17 cellular contexts compared by ENCODE assay signal in genomic region chr12:4723226-4723625, GRCh38. TPM values are rescaled to one million over a fixed set of nuclear protein-coding genes. Genes with fewer than 3 reads are reported as not detected.
DNase-seq lines count a peak whose midpoint lies in the region; ATAC-seq and TF ChIP-seq lines count a peak whose summit lies in the region.
"Had no signal": no experiment of that assay in that cellular context is flagged by ENCODE, and none has a peak within 500 bp of the region (broad histone marks: within the 10 kb centered on the region; RNA-seq: fewer than 3 reads in every experiment).

No MANE protein-coding gene starts in this region.

- ATAC-seq in mucosa of descending colon, result peak; percentile 52
- ATAC-seq: HepG2 had no signal

- H3K9ac ChIP-seq in HUES6 (ENCODE audit: low read length), result peak overlapping the region; percentile 72
- no peak overlapping the region for H3K9ac ChIP-seq in colonic mucosa (ENCODE audit: low read depth in 2 of 2, low read length in 2 of 2)
- H3K9ac ChIP-seq: BLaER1 treated with 17β-estradiol and CSF1 and Interleukin-3, amounts not matched to agents 10 nM and 100 nM had no signal

- H3K4me3 ChIP-seq in HUES6 (ENCODE audit: low read depth, low read length) (no peak overlapping the region), colonic mucosa (no peak overlapping the region), mucosa of descending colon (no peak overlapping the region), transverse colon (no peak overlapping the region)
- H3K4me3 ChIP-seq: BLaER1 treated with 17β-estradiol and CSF1 and Interleukin-3, amounts not matched to agents 10 nM and 100 nM; HAP-1 had no signal

- in situ Hi-C loops in transverse colon (cut with MboI; ENCODE audit: low pct_ligation_motif_present in 1 of 4, low pct_unique_long_range_greater_than_20kb in 1 of 4, low sequenced_read_pairs in 3 of 4), result no loop called here

- H3K9me3 ChIP-seq in HUES6 (ENCODE audit: control insufficient read depth, insufficient read depth, low read depth, low read length), result no peaks in the 10 kb centered on the region
- H3K9me3 ChIP-seq in colonic mucosa, result no peaks in the 10 kb centered on the region
- H3K9me3 ChIP-seq in mucosa of descending colon, result no peaks in the 10 kb centered on the region
- H3K9me3 ChIP-seq in transverse colon, result no peaks in the 10 kb centered on the region
- H3K9me3 ChIP-seq: BLaER1 treated with 17β-estradiol and CSF1 and Interleukin-3, amounts not matched to agents 10 nM and 100 nM; HAP-1 had no signal

- TF ChIP-seq POLR2A in transverse colon (IDR thresholded peaks at IDR 0.05), result no peak

- intact Hi-C loops in colonic mucosa (cut with DNase I), result no loop called here
- intact Hi-C loops in mucosa of descending colon (cut with DNase I, micrococcal nuclease), result no loop called here
- intact Hi-C loops in transverse colon (cut with DNase I; ENCODE audit: low total_unique reads), result no loop called here

- H3K27me3 ChIP-seq in HUES6 (ENCODE audit: control insufficient read depth, insufficient read depth, low read length) (no peaks in the 10 kb centered on the region), colonic mucosa (no peaks in the 10 kb centered on the region), transverse colon (no peaks in the 10 kb centered on the region)
- H3K27me3 ChIP-seq: BLaER1 treated with 17β-estradiol and CSF1 and Interleukin-3, amounts not matched to agents 10 nM and 100 nM had no signal

- peaks cover 13% of the 10 kb centered on the region; the same call in 1 of the 2 replicates for H3K36me3 ChIP-seq in HUES6 (ENCODE audit: control insufficient read depth, insufficient read depth, low read length)
- no peaks in the 10 kb centered on the region for H3K36me3 ChIP-seq in colonic mucosa
- H3K36me3 ChIP-seq in mucosa of descending colon (ENCODE audit: low read depth), result no peaks in the 10 kb centered on the region
- H3K36me3 ChIP-seq in transverse colon, result no peaks in the 10 kb centered on the region
- H3K36me3 ChIP-seq: BLaER1 treated with 17β-estradiol and CSF1 and Interleukin-3, amounts not matched to agents 10 nM and 100 nM; HAP-1 had no signal

- 79 to 93% methylated on average over 2 to 3 of the region's 3 CpGs for WGBS in transverse colon (ENCODE audit: low coverage in 1 of 2), 2 donors

- H3K4me1 ChIP-seq in HUES6 (ENCODE audit: control insufficient read depth, insufficient read depth, low read length) (peaks cover 44% of the 10 kb centered on the region), colonic mucosa (no peaks in the 10 kb centered on the region), mucosa of descending colon (ENCODE audit: low read depth) (peaks cover 10% of the 10 kb centered on the region), transverse colon (peaks cover 0 to 15% (median 11%) of the 10 kb centered on the region in 4 donors)
- H3K4me1 ChIP-seq: BLaER1 treated with 17β-estradiol and CSF1 and Interleukin-3, amounts not matched to agents 10 nM and 100 nM had no signal

- DNase-seq in colonic mucosa, result peak; percentile 71
- peak; percentile 46 to 69 (median 62) for DNase-seq in mucosa of descending colon
- peak; percentile 44 for DNase-seq in transverse colon
- DNase-seq in retina, result no peak
- no peak for DNase-seq in ureter (ENCODE audit: low spot score)
- DNase-seq in NCI-H2029 treated with DMSO at 0.1 percent for 48 hours (lab: John Stamatoyannopoulos, UW), result no peak
- DNase-seq: CD8-positive, alpha-beta memory T cell; COR-L47; DMS 273 treated with DMSO at 0.1 percent for 48 hours; DMS53; KBM-7 had no signal

- TF ChIP-seq EP300 in transverse colon (IDR thresholded peaks at IDR 0.05; ENCODE audit: low read depth), result no peak

- no peak for TF ChIP-seq CTCF in colonic mucosa (IDR thresholded peaks at IDR 0.05)
- no peak for TF ChIP-seq CTCF in mucosa of descending colon (IDR thresholded peaks at IDR 0.05)
- TF ChIP-seq CTCF in transverse colon (IDR thresholded peaks at IDR 0.05), result no peak

- H3K27ac ChIP-seq in HUES6 (ENCODE audit: low read depth, low read length), result peak overlapping the region; percentile 74; the same call in 1 of the 2 replicates
- H3K27ac ChIP-seq in colonic mucosa, result peak overlapping the region; percentile 53
- peak overlapping the region in 3 of 4 donors; percentile 46 to 71 (median 50) for H3K27ac ChIP-seq in transverse colon
- H3K27ac ChIP-seq: BLaER1 treated with 17β-estradiol and CSF1 and Interleukin-3, amounts not matched to agents 10 nM and 100 nM; HL-60 had no signal

RNA-seq across cellular contexts. Expression of gene GALNT8, which starts 3.0 kb away (rescaled TPM):
- total RNA-seq in colonic mucosa (10 to 100 TPM; 21.6 to 31.6 TPM), mucosa of descending colon (10 to 100 TPM in 2 of 3 donors, 1 to 10 TPM in 1; 7.9 to 19.4 (median 18.9) TPM), transverse colon (10 to 100 TPM in 2 of 4 donors, 1 to 10 TPM in 2; 3.5 to 43.2 (median 14.2) TPM), ureter (0.70 TPM)
- total RNA-seq: A172, HepG2 had no signal

Comparison
In these comparisons a context has a peak if more than half of its experiments do, and no peak if none do; other contexts are left out.
1. DNase-seq: peak in colonic mucosa (single experiment), mucosa of descending colon (3 of 3) and transverse colon (single experiment); none in retina (single experiment), ureter (single experiment) and NCI-H2029 treated with DMSO at 0.1 percent for 48 hours (single experiment).
2. Peak in every context shown above with its lines, with median percentiles within 50 percentile points of each other: H3K27ac ChIP-seq.